Comparison of ENCODE assay signal across 1 cellular context in the genomic region with DNA sequence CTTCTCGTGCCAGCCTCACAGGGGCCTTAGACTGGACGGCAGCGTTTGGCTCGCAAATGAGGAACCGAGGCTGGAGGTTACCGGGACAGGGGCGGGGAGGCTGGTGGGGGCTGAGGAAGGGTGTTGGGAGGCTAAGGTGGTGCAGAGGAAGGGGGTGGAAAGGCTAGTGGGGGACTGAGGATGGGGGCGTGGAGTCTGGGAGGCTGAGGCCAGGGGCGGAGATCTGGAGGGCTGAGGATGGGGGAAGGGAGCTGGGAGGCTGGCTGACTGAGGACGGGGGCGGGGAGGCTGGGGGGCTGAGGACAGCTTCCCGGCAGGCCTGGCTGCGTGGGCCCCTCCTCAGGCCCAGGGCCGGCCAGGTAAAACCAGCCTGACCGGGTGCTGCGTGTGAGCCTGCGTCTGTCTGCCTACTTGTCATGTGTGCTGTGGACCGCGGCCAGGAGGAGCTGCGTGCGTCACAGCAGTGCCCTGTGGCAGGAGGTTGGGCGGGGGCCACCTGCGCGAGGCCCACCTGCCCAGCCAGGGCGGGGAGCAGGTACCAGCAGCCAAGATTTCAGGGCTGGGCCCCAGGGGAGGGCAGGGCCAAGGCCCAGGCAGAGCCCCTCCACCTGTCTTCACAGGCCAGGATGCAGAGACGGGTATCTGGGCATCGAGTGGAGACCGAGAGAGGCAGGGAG.
TF ChIP-seq lines count a peak whose summit lies in the region.

No MANE protein-coding gene starts in this region.

TF ChIP-seq in H1, 55 proteins besides CTCF, POLR2A, EP300 and RAD21:
- TF ChIP-seq CREB1 (IDR thresholded peaks at IDR 0.05), result no peak
- TF ChIP-seq BRCA1 (IDR thresholded peaks at IDR 0.05; ENCODE audit: low read depth, low read length), result no peak
- TF ChIP-seq EZH2 (IDR thresholded peaks at IDR 0.05; ENCODE audit: low read depth, low read length, severe bottlenecking), result no peak
- TF ChIP-seq TAF7 (optimal IDR thresholded peaks at IDR 0.05; ENCODE audit: borderline replicate concordance, low read depth, low read length), result no peak
- no peak for TF ChIP-seq CEBPB (IDR thresholded peaks at IDR 0.05; ENCODE audit: low read depth, low read length)
- no peak for TF ChIP-seq RNF2 (IDR thresholded peaks at IDR 0.05; ENCODE audit: borderline replicate concordance, low read depth, low read length, missing control alignments, poor library complexity, severe bottlenecking)
